Comparison of ENCODE assay signal across 8 cellular contexts in the genomic region with DNA sequence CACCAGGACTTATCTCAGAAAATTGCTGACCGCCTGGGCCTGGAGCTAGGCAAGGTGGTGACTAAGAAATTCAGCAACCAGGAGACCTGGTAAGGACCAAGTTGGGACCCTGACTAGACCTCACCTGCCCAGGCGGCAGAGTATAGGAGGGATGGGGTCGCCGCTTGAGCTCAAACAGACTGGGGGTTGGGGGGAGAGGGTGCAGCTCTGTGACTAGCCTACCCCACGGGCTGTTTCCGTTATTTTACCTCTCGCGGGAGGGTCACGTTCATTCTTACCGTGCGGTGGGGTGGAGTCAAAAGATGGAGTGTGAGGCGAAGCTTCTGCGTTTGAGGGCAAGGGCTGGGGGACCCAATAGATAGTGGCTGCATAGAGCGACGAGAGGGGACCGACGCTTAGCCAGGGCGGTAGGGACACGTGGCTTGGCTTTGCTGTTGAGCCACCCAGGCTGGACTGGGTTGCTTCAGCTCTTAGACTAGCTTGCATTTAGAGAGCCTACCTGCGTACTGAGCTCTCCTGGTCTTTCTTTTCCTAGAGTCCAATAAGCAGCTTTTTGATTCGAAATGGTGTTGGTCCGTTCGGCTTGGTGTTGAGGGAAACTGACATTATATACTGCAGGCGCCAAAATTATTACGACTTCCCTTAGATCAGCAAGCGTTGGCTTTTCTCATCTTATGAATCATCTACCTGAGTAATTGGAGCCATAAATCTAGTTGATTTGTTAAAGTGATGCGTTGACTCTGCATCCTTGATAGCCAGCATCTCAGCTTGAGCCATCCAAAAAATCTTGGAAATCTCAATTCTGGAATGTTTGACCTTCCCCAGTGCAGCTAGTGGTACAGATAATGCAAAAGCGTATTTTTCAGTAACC. TPM values are rescaled to one million over a fixed set of nuclear protein-coding genes. Genes with fewer than 3 reads are reported as not detected.
DNase-seq lines count a peak whose midpoint lies in the region; ATAC-seq lines count a peak whose summit lies in the region.

No MANE protein-coding gene starts in this region.

- peak; percentile 42 for ATAC-seq in HG02610 (IDR thresholded peaks at IDR 0.05; ENCODE audit: unreplicated experiment)
- ATAC-seq in activated CD4-positive, CD25-positive, alpha-beta regulatory T cell treated with anti-CD3 and anti-CD28 coated beads, Interleukin-2, amount 50 U/mL, for 24 hours: peak; percentile 46 to 59

- DNase-seq in DMS53 (lab: John Stamatoyannopoulos, UW) (peak; percentile 66), DMS53 treated with DMSO at 0.1 percent for 48 hours (lab: John Stamatoyannopoulos, UW; ENCODE audit: unreplicated experiment) (no peak), NCI-H1436 treated with DMSO at 0.1 percent for 48 hours (lab: John Stamatoyannopoulos, UW) (peak; percentile 13), dermis microvascular lymphatic vessel endothelial cell (ENCODE audit: low read depth in 2 of 2) (peak; percentile 10 to 28), lung microvascular endothelial cell (ENCODE audit: low read depth in 2 of 2) (peak; percentile 34 to 37)
- DNase-seq in stimulated activated CD4-positive, alpha-beta T cell treated with anti-CD3 and anti-CD28 coated beads, TNF-alpha, amount 100 ng/mL, for 48 hours (ENCODE audit: low read depth in 3 of 3): peak; percentile 9 to 33 (median 13)

RNA-seq across cellular contexts. Expression of a gene that starts 0.6 kb away (rescaled TPM):
- total RNA-seq in dermis microvascular lymphatic vessel endothelial cell (21.1 and 23.0 TPM in 2 replicates), lung microvascular endothelial cell (15.5 and 17.3 TPM in 2 replicates)
